In genomic region chr7:21915140-21915539, GRCh38 we compare ENCODE assay signal across 23 cellular contexts.
"Had no signal": no experiment of that assay in that cellular context is flagged by ENCODE, and none has a peak within 500 bp of the region (broad histone marks: within the 10 kb centered on the region; RNA-seq: fewer than 3 reads in every experiment).

No MANE protein-coding gene starts in this region.

- H3K4me3 ChIP-seq: cardiac muscle cell, hepatocyte, lower lobe of right lung, neural progenitor cell, psoas muscle, skin epidermis, thyroid gland had no signal

- H3K4me2 ChIP-seq: hepatocyte, neural progenitor cell had no signal

- DNase-seq: activated CD4-positive, alpha-beta T cell treated with anti-CD3 and anti-CD28 coated beads, Interleukin-2, amount 50 U/mL, for 4 hours; activated CD4-positive, CD25-positive, alpha-beta regulatory T cell treated with anti-CD3 and anti-CD28 coated beads, Interleukin-2, amount 50 U/mL, for 72 hours; activated naive CD4-positive, alpha-beta T cell treated with Interleukin-2 at 50 U/mL for 16 hours; activated naive CD8-positive, alpha-beta T cell treated with anti-CD3 and anti-CD28 coated beads, Interleukin-2, amount 10 ng/mL, durations not matched to agents 7 days and 5 days; activated T-cell treated with anti-CD3 and anti-CD28 coated beads, Interleukin-2, amount 50 U/mL, for 1 hour; amygdala; dermis blood vessel endothelial cell; effector memory CD4-positive, alpha-beta T cell; lower lobe of right lung; psoas muscle; right cardiac atrium; stimulated activated CD4-positive, alpha-beta T cell treated with anti-CD3 and anti-CD28 coated beads, Interleukin-4, amount 100 ng/mL, for 1 hour; T-helper 1 cell; T-helper 9 cell; thyroid gland had no signal

- H3K4me1 ChIP-seq: lower lobe of right lung had no signal

- H3K27me3 ChIP-seq: cardiac muscle cell, hepatocyte, neural progenitor cell, thyroid gland had no signal

- H3K27ac ChIP-seq: cardiac muscle cell, hepatocyte, lower lobe of right lung, neural progenitor cell, psoas muscle, thyroid gland had no signal

- H2AFZ ChIP-seq: hepatocyte, neural progenitor cell had no signal

- H3K4me3 Mint-ChIP-seq: activated naive CD8-positive, alpha-beta T cell treated with anti-CD3 and anti-CD28 coated beads, Interleukin-2, amount 10 ng/mL, durations not matched to agents 7 days and 5 days; activated T-helper 17 cell treated with anti-CD3 and anti-CD28 coated beads, Interleukin-2, amount 50 U/mL, for 72 hours; mesothelial cell of epicardium; neural progenitor cell had no signal

- H3K79me2 ChIP-seq: hepatocyte had no signal

- H3K9me3 Mint-ChIP-seq: activated naive CD8-positive, alpha-beta T cell treated with anti-CD3 and anti-CD28 coated beads, Interleukin-2, amount 10 ng/mL, durations not matched to agents 7 days and 5 days; mesothelial cell of epicardium; neural progenitor cell had no signal

- ATAC-seq: activated T-helper 17 cell treated with anti-CD3 and anti-CD28 coated beads, Interleukin-2, amount 50 U/mL, for 72 hours; lower lobe of right lung; right cardiac atrium had no signal

- H3K4me1 Mint-ChIP-seq: activated T-helper 17 cell treated with anti-CD3 and anti-CD28 coated beads, Interleukin-2, amount 50 U/mL, for 72 hours had no signal

- H3K36me3 ChIP-seq: cardiac muscle cell, lower lobe of right lung, neural progenitor cell, thyroid gland had no signal

- H3K9ac ChIP-seq: neural progenitor cell had no signal

- FAIRE-seq: endothelial cell of umbilical vein, islet of Langerhans had no signal

- H3K27ac Mint-ChIP-seq: mesothelial cell of epicardium, neural progenitor cell had no signal

- H3K9me3 ChIP-seq: lower lobe of right lung, psoas muscle, thyroid gland had no signal

- H3K27me3 Mint-ChIP-seq: activated naive CD8-positive, alpha-beta T cell treated with anti-CD3 and anti-CD28 coated beads, Interleukin-2, amount 10 ng/mL, durations not matched to agents 7 days and 5 days; activated T-helper 17 cell treated with anti-CD3 and anti-CD28 coated beads, Interleukin-2, amount 50 U/mL, for 72 hours had no signal
